ENCODE assay signal across 22 cellular contexts in the genomic region with DNA sequence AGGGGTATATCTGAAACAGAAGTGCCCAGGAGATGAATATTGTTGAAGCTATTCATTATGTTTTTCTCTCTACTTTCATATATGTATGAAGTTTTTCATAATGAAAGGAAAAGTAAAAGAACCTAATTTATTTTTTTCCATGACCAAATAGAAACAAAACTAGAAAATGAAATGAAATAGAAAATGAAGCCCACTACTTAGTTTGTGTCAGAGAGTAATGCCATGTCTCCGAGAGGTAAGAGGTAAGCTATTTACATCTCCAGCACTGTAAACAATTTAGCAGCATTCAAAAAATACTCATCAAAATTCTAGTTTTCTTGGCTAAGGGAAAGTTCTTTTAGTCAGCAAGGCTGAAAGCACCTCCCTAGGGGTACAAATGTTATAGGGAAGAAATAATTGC.
"Had no signal": no experiment of that assay in that cellular context is flagged by ENCODE, and none has a peak within 500 bp of the region (broad histone marks: within the 10 kb centered on the region; RNA-seq: fewer than 3 reads in every experiment).

No MANE protein-coding gene starts in this region.

- DNase-seq: activated CD4-positive, alpha-beta memory T cell treated with anti-CD3 and anti-CD28 coated beads for 36 hours; activated CD4-positive, alpha-beta T cell treated with anti-CD3 and anti-CD28 coated beads, Interleukin-2, amount 10 ng/mL, durations not matched to agents 7 days and 5 days; activated CD4-positive, CD25-positive, alpha-beta regulatory T cell; activated CD8-positive, alpha-beta memory T cell treated with anti-CD3 and anti-CD28 coated beads for 24 hours; activated effector memory CD4-positive, alpha-beta T cell treated with anti-CD3 and anti-CD28 coated beads, Interleukin-2, amount 50 U/mL, for 16 hours; activated naive CD4-positive, alpha-beta T cell treated with Interleukin-2 at 50 U/mL for 16 hours; activated naive CD8-positive, alpha-beta T cell treated with anti-CD3 and anti-CD28 coated beads, Interleukin-2, amount 50 U/mL, for 24 hours; activated T-cell treated with anti-CD3 and anti-CD28 coated beads, Interleukin-2, amount 50 U/mL, for 4 hours; amniotic stem cell; MG63; NCI-H1105 treated with DMSO at 0.1 percent for 48 hours; NCI-H146; NCI-H187 treated with DMSO at 0.1 percent for 48 hours; NCI-H2081 treated with DMSO at 0.1 percent for 48 hours; NCI-H446; NCI-H524; Peyer's patch; Right ventricle myocardium superior; SJCRH30; SK-N-SH; T-helper 1 cell had no signal

- H3K4me1 ChIP-seq: Peyer's patch, SJCRH30 had no signal

- H3K9me3 ChIP-seq: MG63, Peyer's patch, SJCRH30, SK-N-SH had no signal

- H3K36me3 ChIP-seq: MG63, Peyer's patch, SJCRH30 had no signal

- ATAC-seq: activated naive CD4-positive, alpha-beta T cell treated with anti-CD3 and anti-CD28 coated beads, Interleukin-2, amount 50 U/mL, for 72 hours; activated naive CD8-positive, alpha-beta T cell treated with anti-CD3 and anti-CD28 coated beads, Interleukin-2, amount 50 U/mL, for 24 hours; activated T-cell treated with anti-CD3 and anti-CD28 coated beads, Interleukin-2, amount 50 U/mL, for 4 hours had no signal

- H3K4me3 ChIP-seq: MG63, Peyer's patch, SJCRH30 had no signal
